8 cellular contexts compared by ENCODE assay signal in genomic region chr3:45664558-45664957, GRCh38. TPM values are rescaled to one million over a fixed set of nuclear protein-coding genes. Genes with fewer than 3 reads are reported as not detected.
DNase-seq lines count a peak whose midpoint lies in the region; ATAC-seq and TF ChIP-seq lines count a peak whose summit lies in the region.

No MANE protein-coding gene starts in this region.

- no peaks in the 10 kb centered on the region for H3K27me3 ChIP-seq in BLaER1 treated with 17β-estradiol and CSF1 and Interleukin-3, amounts not matched to agents 10 nM and 100 nM

- no peak for TF ChIP-seq CTCF in lower leg skin (IDR thresholded peaks at IDR 0.05)

- H3K4me1 ChIP-seq in BLaER1 treated with 17β-estradiol and CSF1 and Interleukin-3, amounts not matched to agents 10 nM and 100 nM: peaks cover 31 to 60% (median 50%) of the 10 kb centered on the region in 10 experiments

- H3K36me3 ChIP-seq in BLaER1 treated with 17β-estradiol and CSF1 and Interleukin-3, amounts not matched to agents 10 nM and 100 nM: peaks cover 33 to 67% (median 53%) of the 10 kb centered on the region in 11 experiments

- H3K36me3 Mint-ChIP-seq in memory B cell: peaks cover 18% of the 10 kb centered on the region
- peaks cover 28 to 41% of the 10 kb centered on the region in 2 donors for H3K36me3 Mint-ChIP-seq in stimulated activated naive B cell treated with anti-CD40 and anti-IgM and Interleukin-4, amounts not matched to agents 10 μg/mL and 1 μg/mL and 100 μg/mL, for 72 hours

- H3K4me2 ChIP-seq in BLaER1 treated with 17β-estradiol and CSF1 and Interleukin-3, amounts not matched to agents 10 nM and 100 nM: peak overlapping the region; percentile 63 to 96 (median 75)

- H3K4me3 ChIP-seq in BLaER1 treated with 17β-estradiol and CSF1 and Interleukin-3, amounts not matched to agents 10 nM and 100 nM: peak overlapping the region; percentile 23 to 55 (median 42); a peak in 14 of 20 replicates
- no peak overlapping the region for H3K4me3 ChIP-seq in lower leg skin (ENCODE audit: low read depth, poor library complexity, severe bottlenecking)

- H3K27me3 Mint-ChIP-seq in memory B cell: no peaks in the 10 kb centered on the region
- H3K27me3 Mint-ChIP-seq in stimulated activated naive B cell treated with anti-CD40 and anti-IgM and Interleukin-4, amounts not matched to agents 10 μg/mL and 1 μg/mL and 100 μg/mL, for 72 hours: no peaks in the 10 kb centered on the region

- peak overlapping the region; percentile 32 to 74 (median 54); a peak in 20 of 22 replicates for H3K9ac ChIP-seq in BLaER1 treated with 17β-estradiol and CSF1 and Interleukin-3, amounts not matched to agents 10 nM and 100 nM

- H4K20me1 ChIP-seq in BLaER1 treated with 17β-estradiol and CSF1 and Interleukin-3, amounts not matched to agents 10 nM and 100 nM: peaks cover 15 to 83% (median 66%) of the 10 kb centered on the region in 11 experiments; a peak in 20 of 22 replicates

- intact Hi-C loops in lower leg skin (cut with DNase I; ENCODE audit: low total_unique reads): no loop called here

- WGBS in lower leg skin, 2 donors: 22 to 33% methylated on average over 10 of the region's 10 CpGs

- H3K9me3 Mint-ChIP-seq in memory B cell: no peaks in the 10 kb centered on the region
- no peaks in the 10 kb centered on the region for H3K9me3 Mint-ChIP-seq in stimulated activated naive B cell treated with anti-CD40 and anti-IgM and Interleukin-4, amounts not matched to agents 10 μg/mL and 1 μg/mL and 100 μg/mL, for 72 hours

- peak overlapping the region in 10 of 11 experiments; percentile 16 to 59 (median 44); a peak in 16 of 22 replicates for H3K27ac ChIP-seq in BLaER1 treated with 17β-estradiol and CSF1 and Interleukin-3, amounts not matched to agents 10 nM and 100 nM

- ATAC-seq in GM21576 (IDR thresholded peaks at IDR 0.05; ENCODE audit: unreplicated experiment) (peak; percentile 81), memory B cell (ENCODE audit: low read depth) (peak; percentile 94)
- ATAC-seq in stimulated activated naive B cell treated with anti-CD40 and anti-IgM and Interleukin-4, amounts not matched to agents 10 μg/mL and 1 μg/mL and 100 μg/mL, for 72 hours (replicated peaks): peak; percentile 90 to 95

- TF ChIP-seq POLR2A in lower leg skin (IDR thresholded peaks at IDR 0.05): no peak

- H3K9me3 ChIP-seq in BLaER1 treated with 17β-estradiol and CSF1 and Interleukin-3, amounts not matched to agents 10 nM and 100 nM (replicated peaks in 1 of 11): no peaks in the 10 kb centered on the region

- DNase-seq in NCI-H2227 treated with DMSO at 0.1 percent for 48 hours (lab: John Stamatoyannopoulos, UW): peak; percentile 15
- peak; percentile 90 for DNase-seq in activated effector memory CD4-positive, alpha-beta T cell treated with anti-CD3 and anti-CD28 coated beads, Interleukin-2, amount 50 U/mL, for 16 hours
- peak; percentile 26 to 30 for DNase-seq in memory B cell (ENCODE audit: low spot score in 2 of 2)
- DNase-seq in stimulated activated naive B cell treated with anti-CD40 and anti-IgM and Interleukin-4, amounts not matched to agents 10 μg/mL and 1 μg/mL and 100 μg/mL, for 72 hours: peak; percentile 51
- DNase-seq in DMS79 treated with DMSO at 0.1 percent for 48 hours (lab: John Stamatoyannopoulos, UW): no peak
- DNase-seq in lower leg skin (ENCODE audit: low spot score in 2 of 2): no peak

- H3K4me1 Mint-ChIP-seq in memory B cell: peaks cover 26% of the 10 kb centered on the region
- H3K4me1 Mint-ChIP-seq in stimulated activated naive B cell treated with anti-CD40 and anti-IgM and Interleukin-4, amounts not matched to agents 10 μg/mL and 1 μg/mL and 100 μg/mL, for 72 hours: peaks cover 27 to 58% of the 10 kb centered on the region in 2 donors

- peak overlapping the region; percentile 64 for H3K27ac Mint-ChIP-seq in memory B cell
- H3K27ac Mint-ChIP-seq in stimulated activated naive B cell treated with anti-CD40 and anti-IgM and Interleukin-4, amounts not matched to agents 10 μg/mL and 1 μg/mL and 100 μg/mL, for 72 hours: peak overlapping the region; percentile 91

- H3K4me3 Mint-ChIP-seq in memory B cell: peak overlapping the region; percentile 71
- H3K4me3 Mint-ChIP-seq in stimulated activated naive B cell treated with anti-CD40 and anti-IgM and Interleukin-4, amounts not matched to agents 10 μg/mL and 1 μg/mL and 100 μg/mL, for 72 hours: peak overlapping the region; percentile 77 to 83

RNA-seq across cellular contexts. Expression of gene SACM1L, which starts 24.6 kb away (rescaled TPM):
- 10 to 100 TPM; 23.8 to 34.6 (median 32.1) TPM for total RNA-seq in lower leg skin

Comparison
In these comparisons a context has a peak if more than half of its experiments do, and no peak if none do; other contexts are left out.
1. DNase-seq: peak in NCI-H2227 treated with DMSO at 0.1 percent for 48 hours (single experiment), activated effector memory CD4-positive, alpha-beta T cell treated with anti-CD3 and anti-CD28 coated beads, Interleukin-2, amount 50 U/mL, for 16 hours (single experiment), memory B cell (2 of 2) and stimulated activated naive B cell treated with anti-CD40 and anti-IgM and Interleukin-4, amounts not matched to agents 10 μg/mL and 1 μg/mL and 100 μg/mL, for 72 hours (single experiment); none in DMS79 treated with DMSO at 0.1 percent for 48 hours (single experiment) and lower leg skin (0 of 2).
2. Peak in every context shown above with its lines, with median percentiles within 50 percentile points of each other: ATAC-seq.